In the genomic region with DNA sequence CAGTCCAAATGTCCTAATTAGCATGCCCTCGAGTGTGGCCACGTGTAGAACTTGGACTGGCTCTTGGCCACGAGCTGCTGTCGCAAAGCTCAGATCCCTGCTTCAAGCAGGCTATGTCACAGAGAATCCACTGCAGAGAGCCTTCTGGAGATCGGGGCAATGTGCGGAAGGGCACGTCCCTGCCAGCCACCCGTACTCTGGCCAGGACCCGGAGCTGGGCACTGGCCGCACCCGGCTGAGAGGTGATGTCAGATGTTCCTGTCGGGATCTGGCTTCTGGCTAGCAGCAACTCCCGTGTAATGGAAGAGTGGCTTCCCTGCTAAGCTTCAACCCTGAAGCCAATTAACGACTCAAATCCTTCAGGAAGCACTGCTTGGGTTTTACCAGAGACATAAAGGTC, we compare ENCODE assay signal across 21 cellular contexts.
DNase-seq lines count a peak whose midpoint lies in the region; ATAC-seq, FAIRE-seq and TF ChIP-seq lines count a peak whose summit lies in the region.
"Had no signal": no experiment of that assay in that cellular context is flagged by ENCODE, and none has a peak within 500 bp of the region (broad histone marks: within the 10 kb centered on the region; RNA-seq: fewer than 3 reads in every experiment).

No MANE protein-coding gene starts in this region.

- ATAC-seq in GM18867 (IDR thresholded peaks at IDR 0.05; ENCODE audit: unreplicated experiment), result no peak
- ATAC-seq: stimulated activated effector memory CD8-positive, alpha-beta T cell treated with anti-CD3 and anti-CD28 coated beads, Interleukin-12 subunit alpha, Interleukin-12 subunit beta, amount 100 ng/mL, for 72 hours had no signal

- H3K4me1 ChIP-seq in kidney (ENCODE audit: control insufficient read depth in 1 of 2, insufficient read depth in 1 of 2, low read depth in 1 of 2, low read length in 2 of 2), result no peaks in the 10 kb centered on the region
- H3K4me1 ChIP-seq: transverse colon had no signal

- H3K27ac ChIP-seq in kidney (ENCODE audit: low read depth in 2 of 2, low read length in 2 of 2) (no peak overlapping the region), substantia nigra (ENCODE audit: low read depth, low read length, poor library complexity, severe bottlenecking) (no peak overlapping the region)
- H3K27ac ChIP-seq: neural progenitor cell, transverse colon had no signal

- no peaks in the 10 kb centered on the region for H3K9me3 ChIP-seq in MG63
- peaks cover 0 to 6% of the 10 kb centered on the region in 2 donors for H3K9me3 ChIP-seq in kidney (ENCODE audit: control insufficient read depth in 1 of 2, low read length in 2 of 2)
- H3K9me3 ChIP-seq: transverse colon had no signal

- H3K4me3 Mint-ChIP-seq in dendritic cell treated with granulocyte-macrophage colony-stimulating factor and Interleukin-4, amounts not matched to agents 40 ng/mL and 50 ng/mL, for 4 days, result no peak overlapping the region
- H3K4me3 Mint-ChIP-seq: activated B cell treated with CpG ODN at 0.5 μM for 24 hours; activated CD4-positive, alpha-beta memory T cell treated with anti-CD3 and anti-CD28 coated beads for 36 hours; neural progenitor cell; stimulated activated effector memory CD8-positive, alpha-beta T cell treated with anti-CD3 and anti-CD28 coated beads, Interleukin-12 subunit alpha, Interleukin-12 subunit beta, amount 100 ng/mL, for 72 hours had no signal

- H3K4me3 ChIP-seq in MG63, result no peak overlapping the region
- no peak overlapping the region for H3K4me3 ChIP-seq in kidney (ENCODE audit: low read length in 2 of 2)
- H3K4me3 ChIP-seq: neural progenitor cell, transverse colon had no signal

- intact Hi-C loops in dendritic cell treated with granulocyte-macrophage colony-stimulating factor and Interleukin-4, amounts not matched to agents 40 ng/mL and 50 ng/mL, for 4 days (cut with micrococcal nuclease), result no loop called here
- intact Hi-C loops in kidney (cut with DNase I), result no loop called here

- peak overlapping the region; percentile 60 for H3K27ac Mint-ChIP-seq in dendritic cell treated with granulocyte-macrophage colony-stimulating factor and Interleukin-4, amounts not matched to agents 40 ng/mL and 50 ng/mL, for 4 days
- H3K27ac Mint-ChIP-seq: activated B cell treated with CpG ODN at 0.5 μM for 24 hours; activated CD4-positive, alpha-beta memory T cell treated with anti-CD3 and anti-CD28 coated beads for 36 hours; neural progenitor cell had no signal

- H3K36me3 ChIP-seq in MG63 (no peaks in the 10 kb centered on the region), kidney (ENCODE audit: control insufficient read depth in 1 of 2, insufficient read depth in 2 of 2, low read length in 2 of 2) (no peaks in the 10 kb centered on the region)
- H3K36me3 ChIP-seq: BE2C, neural progenitor cell, transverse colon had no signal

- peaks cover 71% of the 10 kb centered on the region for H3K4me1 Mint-ChIP-seq in dendritic cell treated with granulocyte-macrophage colony-stimulating factor and Interleukin-4, amounts not matched to agents 40 ng/mL and 50 ng/mL, for 4 days (ENCODE audit: low read depth)

- DNase-seq in MG63, result peak; percentile 33
- peak; percentile 76 for DNase-seq in kidney
- peak in 25 of 49 donors; percentile 10 to 63 (median 29) for DNase-seq in substantia nigra (lab: John Stamatoyannopoulos, UW)
- DNase-seq in stimulated activated naive CD4-positive, alpha-beta T cell (lab: John Stamatoyannopoulos, UW), result no peak
- DNase-seq in HPDE6-E6E7 (ENCODE audit: extremely low spot score), result no peak
- DNase-seq in middle frontal gyrus (ENCODE audit: extremely low spot score, low spot score), result no peak
- DNase-seq: activated B cell treated with CpG ODN at 0.5 μM for 24 hours; activated CD4-positive, alpha-beta memory T cell treated with anti-CD3 and anti-CD28 coated beads for 36 hours; activated T-cell treated with anti-CD3 and anti-CD28 coated beads for 4 hours; BE2C; HCEC 1CT; kidney glomerular epithelial cell; MM.1S; NCI-H1694 treated with DMSO at 0.1 percent for 48 hours; transverse colon had no signal

- H3K9ac ChIP-seq in kidney (ENCODE audit: low read length in 2 of 2), result no peak overlapping the region
- H3K9ac ChIP-seq: neural progenitor cell had no signal

- H3K27me3 Mint-ChIP-seq in dendritic cell treated with granulocyte-macrophage colony-stimulating factor and Interleukin-4, amounts not matched to agents 40 ng/mL and 50 ng/mL, for 4 days, result no peaks in the 10 kb centered on the region
- H3K27me3 Mint-ChIP-seq: activated CD4-positive, alpha-beta memory T cell treated with anti-CD3 and anti-CD28 coated beads for 36 hours had no signal

- H3K36me3 Mint-ChIP-seq in dendritic cell treated with granulocyte-macrophage colony-stimulating factor and Interleukin-4, amounts not matched to agents 40 ng/mL and 50 ng/mL, for 4 days (ENCODE audit: low read depth), result peaks cover 26% of the 10 kb centered on the region

- FAIRE-seq in kidney (lab: Jason Lieb, UNC), result no peak
- FAIRE-seq: colon, G401.6 had no signal

- peaks cover 32% of the 10 kb centered on the region for H3K9me3 Mint-ChIP-seq in dendritic cell treated with granulocyte-macrophage colony-stimulating factor and Interleukin-4, amounts not matched to agents 40 ng/mL and 50 ng/mL, for 4 days

- H3K27me3 ChIP-seq in MG63, result no peaks in the 10 kb centered on the region
- H3K27me3 ChIP-seq: BE2C, neural progenitor cell, transverse colon had no signal

- TF ChIP-seq CTCF in kidney (IDR thresholded peaks at IDR 0.05; ENCODE audit: borderline replicate concordance, extremely low read depth, insufficient read depth), result no peak

Comparison
In these comparisons a context has a peak if more than half of its experiments do, and no peak if none do; other contexts are left out.
1. DNase-seq: peak in MG63 (single experiment), kidney (single experiment) and substantia nigra (25 of 49); none in stimulated activated naive CD4-positive, alpha-beta T cell (0 of 6), HPDE6-E6E7 (single experiment) and middle frontal gyrus (single experiment).